27 cellular contexts compared by ENCODE assay signal in genomic region chr13:41032646-41033396, GRCh38. TPM values are rescaled to one million over a fixed set of nuclear protein-coding genes. Genes with fewer than 3 reads are reported as not detected.
A peak's percentile ranks its signal among the peaks of the same experiment; 100 is the strongest.
DNase-seq lines count a peak whose midpoint lies in the region; ATAC-seq and TF ChIP-seq lines count a peak whose summit lies in the region.
"Had no signal": no experiment of that assay in that cellular context is flagged by ENCODE, and none has a peak within 500 bp of the region (broad histone marks: within the 10 kb centered on the region; RNA-seq: fewer than 3 reads in every experiment).

No MANE protein-coding gene starts in this region.

- no peaks in the 10 kb centered on the region for H3F3A ChIP-seq in OCI-LY1 (ENCODE audit: insufficient read depth, low read length)

- H4K20me1 ChIP-seq in OCI-LY1 (ENCODE audit: insufficient read depth, low read length): no peaks in the 10 kb centered on the region

- no peak overlapping the region for H3K4me2 ChIP-seq in OCI-LY1 (ENCODE audit: low read length)
- H3K4me2 ChIP-seq: hepatocyte, KMS-11 had no signal

- H3K27ac ChIP-seq in OCI-LY1 (ENCODE audit: low read depth, low read length, poor library complexity, severe bottlenecking): peak overlapping the region; percentile 8
- H3K27ac ChIP-seq: gastroesophageal sphincter, hepatocyte, KMS-11, pancreas, testis, uterus had no signal

- no peak for TF ChIP-seq CTCF in OCI-LY1 (IDR thresholded peaks at IDR 0.05; ENCODE audit: low read length)

- peak; percentile 42 for ATAC-seq in activated CD8-positive, alpha-beta memory T cell treated with anti-CD3 and anti-CD28 coated beads, Interleukin-2, amount 10 ng/mL, durations not matched to agents 7 days and 5 days
- ATAC-seq in effector memory CD8-positive, alpha-beta T cell (replicated peaks): peak; percentile 29
- peak; percentile 83 to 85 for ATAC-seq in stimulated activated naive B cell treated with anti-CD40 and anti-IgM and Interleukin-4, amounts not matched to agents 10 μg/mL and 1 μg/mL and 100 μg/mL, for 72 hours (replicated peaks)
- ATAC-seq: gastroesophageal sphincter had no signal

- DNase-seq in activated CD8-positive, alpha-beta memory T cell treated with anti-CD3 and anti-CD28 coated beads, Interleukin-2, amount 10 ng/mL, durations not matched to agents 7 days and 5 days: no peak
- DNase-seq in activated CD8-positive, alpha-beta memory T cell treated with anti-CD3 and anti-CD28 coated beads, Interleukin-2, amount 50 U/mL, for 4 hours: no peak
- DNase-seq in effector memory CD8-positive, alpha-beta T cell: no peak
- DNase-seq in stimulated activated naive B cell treated with anti-CD40 and anti-IgM and Interleukin-4, amounts not matched to agents 10 μg/mL and 1 μg/mL and 100 μg/mL, for 72 hours: no peak
- DNase-seq in H7 (no peak), midbrain (lab: John Stamatoyannopoulos, UW) (no peak), NCI-H2227 (lab: John Stamatoyannopoulos, UW; ENCODE audit: unreplicated experiment) (no peak)
- DNase-seq: activated CD4-positive, alpha-beta T cell treated with anti-CD3 and anti-CD28 coated beads, Interleukin-2, amount 50 U/mL, for 4 hours; activated CD8-positive, alpha-beta memory T cell treated with anti-CD3 and anti-CD28 coated beads, Interleukin-2, amount 50 U/mL, for 48 hours; anterior cingulate cortex; CD4-positive, alpha-beta memory T cell; kidney glomerular epithelial cell; MM.1S; NCI-H1417; NCI-H2029; NCI-H226; pancreas; retina; stimulated activated naive CD4-positive, alpha-beta T cell; testis; uterus had no signal

- no peaks in the 10 kb centered on the region for H3K36me3 ChIP-seq in OCI-LY1 (ENCODE audit: insufficient read depth, low read length)
- H3K36me3 ChIP-seq in H7 (replicated peaks; ENCODE audit: control insufficient read depth, insufficient read depth, low read length): no peaks in the 10 kb centered on the region
- H3K36me3 ChIP-seq: gastroesophageal sphincter, pancreas, uterus had no signal

- no peaks in the 10 kb centered on the region for H3K79me2 ChIP-seq in OCI-LY1 (ENCODE audit: insufficient read depth, low read length)

- no peak overlapping the region for H3K9ac ChIP-seq in OCI-LY1 (ENCODE audit: low read length)
- H3K9ac ChIP-seq: KMS-11 had no signal

- no peak overlapping the region for H3K4me3 ChIP-seq in OCI-LY1 (ENCODE audit: low read depth, low read length, poor library complexity, severe bottlenecking)
- H3K4me3 ChIP-seq in H7 (ENCODE audit: insufficient read depth, low read depth, low read length): no peak overlapping the region
- H3K4me3 ChIP-seq: gastroesophageal sphincter, hepatocyte, pancreas, testis, uterus had no signal

- H3K27me3 ChIP-seq in OCI-LY1 (ENCODE audit: insufficient read depth, low read length) (no peaks in the 10 kb centered on the region), H7 (ENCODE audit: control insufficient read depth, insufficient read depth, low read length) (no peaks in the 10 kb centered on the region)
- H3K27me3 ChIP-seq: gastroesophageal sphincter, hepatocyte, pancreas, testis, uterus had no signal

- 0 out of 2 replicates have a peak overlapping the region, but pooled peaks have one; percentile 32 for H2AFZ ChIP-seq in OCI-LY1 (ENCODE audit: low read length)
- H2AFZ ChIP-seq: hepatocyte had no signal

- no peak overlapping the region for H3K4me3 Mint-ChIP-seq in activated CD8-positive, alpha-beta memory T cell treated with anti-CD3 and anti-CD28 coated beads, Interleukin-2, amount 10 ng/mL, durations not matched to agents 7 days and 5 days
- no peak overlapping the region for H3K4me3 Mint-ChIP-seq in effector memory CD8-positive, alpha-beta T cell
- H3K4me3 Mint-ChIP-seq in stimulated activated naive B cell treated with anti-CD40 and anti-IgM and Interleukin-4, amounts not matched to agents 10 μg/mL and 1 μg/mL and 100 μg/mL, for 72 hours: no peak overlapping the region
- H3K4me3 Mint-ChIP-seq: activated naive CD4-positive, alpha-beta T cell treated with anti-CD3 and anti-CD28 coated beads, Interleukin-2, amount 50 U/mL, for 24 hours; CD4-positive, alpha-beta memory T cell had no signal

- CTCF ChIA-PET in activated CD8-positive, alpha-beta memory T cell treated with anti-CD3 and anti-CD28 coated beads, Interleukin-2, amount 10 ng/mL, durations not matched to agents 7 days and 5 days (lab: Charles Lee): interaction anchor here (1.0 to 1.2 kb wide), 2 partner anchors 21 to 22 kb away, joined by 3 read pairs; no protein-coding TSS in a partner anchor

- H3K4me1 Mint-ChIP-seq in activated CD8-positive, alpha-beta memory T cell treated with anti-CD3 and anti-CD28 coated beads, Interleukin-2, amount 10 ng/mL, durations not matched to agents 7 days and 5 days: peaks cover 23% of the 10 kb centered on the region
- peaks cover 3 to 15% of the 10 kb centered on the region in 2 donors for H3K4me1 Mint-ChIP-seq in effector memory CD8-positive, alpha-beta T cell (ENCODE audit: low read depth in 2 of 2)
- peaks cover 22 to 40% of the 10 kb centered on the region in 2 donors for H3K4me1 Mint-ChIP-seq in stimulated activated naive B cell treated with anti-CD40 and anti-IgM and Interleukin-4, amounts not matched to agents 10 μg/mL and 1 μg/mL and 100 μg/mL, for 72 hours

- no peaks in the 10 kb centered on the region for H3K9me2 ChIP-seq in OCI-LY1 (ENCODE audit: low read depth, low read length)

- H3K27ac Mint-ChIP-seq in activated CD8-positive, alpha-beta memory T cell treated with anti-CD3 and anti-CD28 coated beads, Interleukin-2, amount 10 ng/mL, durations not matched to agents 7 days and 5 days: no peak overlapping the region
- H3K27ac Mint-ChIP-seq in effector memory CD8-positive, alpha-beta T cell: peak overlapping the region in 1 of 2 donors; percentile 65
- H3K27ac Mint-ChIP-seq in stimulated activated naive B cell treated with anti-CD40 and anti-IgM and Interleukin-4, amounts not matched to agents 10 μg/mL and 1 μg/mL and 100 μg/mL, for 72 hours: no peak overlapping the region
- H3K27ac Mint-ChIP-seq: activated naive CD4-positive, alpha-beta T cell treated with anti-CD3 and anti-CD28 coated beads, Interleukin-2, amount 50 U/mL, for 24 hours; activated T-helper 2 cell treated with anti-CD3 and anti-CD28 coated beads, Interferon-gamma antibody, Interleukin-2, Interleukin-4, amounts not matched to agents 10 μg/mL and 5 μg/mL and 100 μg/mL, durations not matched to agents 14 hours and 24 hours and 36 hours had no signal

- H3K36me3 Mint-ChIP-seq in activated CD8-positive, alpha-beta memory T cell treated with anti-CD3 and anti-CD28 coated beads, Interleukin-2, amount 10 ng/mL, durations not matched to agents 7 days and 5 days: peaks cover 8% of the 10 kb centered on the region
- H3K36me3 Mint-ChIP-seq in effector memory CD8-positive, alpha-beta T cell (ENCODE audit: insufficient read depth): peaks cover 7% of the 10 kb centered on the region
- H3K36me3 Mint-ChIP-seq in stimulated activated naive B cell treated with anti-CD40 and anti-IgM and Interleukin-4, amounts not matched to agents 10 μg/mL and 1 μg/mL and 100 μg/mL, for 72 hours: peaks cover 9 to 21% of the 10 kb centered on the region in 2 donors
- H3K36me3 Mint-ChIP-seq: CD4-positive, alpha-beta memory T cell had no signal

- H3K9me3 ChIP-seq in OCI-LY1 (ENCODE audit: low read length): no peaks in the 10 kb centered on the region
- H3K9me3 ChIP-seq: gastroesophageal sphincter, pancreas, testis, uterus had no signal

- no peaks in the 10 kb centered on the region for H3K9me3 Mint-ChIP-seq in activated CD8-positive, alpha-beta memory T cell treated with anti-CD3 and anti-CD28 coated beads, Interleukin-2, amount 10 ng/mL, durations not matched to agents 7 days and 5 days (ENCODE audit: low read depth)
- no peaks in the 10 kb centered on the region for H3K9me3 Mint-ChIP-seq in effector memory CD8-positive, alpha-beta T cell
- H3K9me3 Mint-ChIP-seq in stimulated activated naive B cell treated with anti-CD40 and anti-IgM and Interleukin-4, amounts not matched to agents 10 μg/mL and 1 μg/mL and 100 μg/mL, for 72 hours: peaks cover 0 to 2% of the 10 kb centered on the region in 2 donors
- H3K9me3 Mint-ChIP-seq: activated naive CD4-positive, alpha-beta T cell treated with anti-CD3 and anti-CD28 coated beads, Interleukin-2, amount 50 U/mL, for 24 hours; activated T-helper 2 cell treated with anti-CD3 and anti-CD28 coated beads, Interferon-gamma antibody, Interleukin-2, Interleukin-4, amounts not matched to agents 10 μg/mL and 5 μg/mL and 100 μg/mL, durations not matched to agents 14 hours and 24 hours and 36 hours; CD4-positive, alpha-beta memory T cell had no signal

- peaks cover 24% of the 10 kb centered on the region for H3K4me1 ChIP-seq in OCI-LY1 (ENCODE audit: insufficient read depth, low read length, severe bottlenecking)
- H3K4me1 ChIP-seq: testis had no signal

- H3K27me3 Mint-ChIP-seq in activated CD8-positive, alpha-beta memory T cell treated with anti-CD3 and anti-CD28 coated beads, Interleukin-2, amount 10 ng/mL, durations not matched to agents 7 days and 5 days: no peaks in the 10 kb centered on the region
- H3K27me3 Mint-ChIP-seq in effector memory CD8-positive, alpha-beta T cell: no peaks in the 10 kb centered on the region
- H3K27me3 Mint-ChIP-seq in stimulated activated naive B cell treated with anti-CD40 and anti-IgM and Interleukin-4, amounts not matched to agents 10 μg/mL and 1 μg/mL and 100 μg/mL, for 72 hours: no peaks in the 10 kb centered on the region
- H3K27me3 Mint-ChIP-seq: activated naive CD4-positive, alpha-beta T cell treated with anti-CD3 and anti-CD28 coated beads, Interleukin-2, amount 50 U/mL, for 24 hours; CD4-positive, alpha-beta memory T cell had no signal

RNA-seq across cellular contexts. Expression of gene ELF1, which starts 13.7 kb away (rescaled TPM):
- total RNA-seq in activated CD8-positive, alpha-beta memory T cell treated with anti-CD3 and anti-CD28 coated beads, Interleukin-2, amount 10 ng/mL, durations not matched to agents 7 days and 5 days: 100 to 1,000 TPM; 120 to 143 TPM
- total RNA-seq in H7 (2014; rRNA removed; shearing (Covaris generic)): 18.6 and 19.1 TPM in 2 replicates

RNA-seq across cellular contexts. Expression of gene WBP4, which starts 28.5 kb away (rescaled TPM):
- total RNA-seq in activated CD8-positive, alpha-beta memory T cell treated with anti-CD3 and anti-CD28 coated beads, Interleukin-2, amount 10 ng/mL, durations not matched to agents 7 days and 5 days: 10 to 100 TPM in 1 of 2 experiments, 1 to 10 TPM in 1; 8.4 to 13.2 TPM
- total RNA-seq in H7 (2014; rRNA removed; shearing (Covaris generic)): 6.6 and 9.2 TPM in 2 replicates

Comparison
In these comparisons a context has a peak if more than half of its experiments do, and no peak if none do; other contexts are left out.
1. ATAC-seq: peak in every context shown above with its lines; median percentile 84 in stimulated activated naive B cell treated with anti-CD40 and anti-IgM and Interleukin-4, amounts not matched to agents 10 μg/mL and 1 μg/mL and 100 μg/mL, for 72 hours; 42 in activated CD8-positive, alpha-beta memory T cell treated with anti-CD3 and anti-CD28 coated beads, Interleukin-2, amount 10 ng/mL, durations not matched to agents 7 days and 5 days; 29 in effector memory CD8-positive, alpha-beta T cell.